In genomic region chr17:17710355-17710727, GRCh38 we compare ENCODE assay signal across 16 cellular contexts. TPM values are rescaled to one million over a fixed set of nuclear protein-coding genes. Genes with fewer than 3 reads are reported as not detected.
DNase-seq lines count a peak whose midpoint lies in the region; ATAC-seq, FAIRE-seq and TF ChIP-seq lines count a peak whose summit lies in the region.
"Had no signal": no experiment of that assay in that cellular context is flagged by ENCODE, and none has a peak within 500 bp of the region (broad histone marks: within the 10 kb centered on the region; RNA-seq: fewer than 3 reads in every experiment).

No MANE protein-coding gene starts in this region.

- H4K20me1 ChIP-seq in K562 (replicated peaks; ENCODE audit: control insufficient read depth, insufficient read depth, low read length): no peaks in the 10 kb centered on the region; the same call in 1 of the 2 replicates

- in situ Hi-C loops in K562 (cut with MboI): no loop called here

- no peak for TF ChIP-seq POLR2A in K562 (conservative IDR thresholded peaks at IDR 0.05)

- no peak overlapping the region for H3K4me2 ChIP-seq in K562 (ENCODE audit: insufficient read depth, low read length)

- no peak for ATAC-seq in K562
- no peak for ATAC-seq in left lung
- ATAC-seq in stimulated activated effector memory CD8-positive, alpha-beta T cell treated with anti-CD3 and anti-CD28 coated beads, Interleukin-12 subunit alpha, Interleukin-12 subunit beta, amount 100 ng/mL, for 72 hours: no peak
- ATAC-seq in HG03108 (IDR thresholded peaks at IDR 0.05; ENCODE audit: unreplicated experiment): no peak
- no peak for ATAC-seq in HG02885 (IDR thresholded peaks at IDR 0.05; ENCODE audit: poor library complexity, unreplicated experiment)
- no peak for ATAC-seq in activated CD4-positive, CD25-positive, alpha-beta regulatory T cell treated with anti-CD3 and anti-CD28 coated beads, Interleukin-2, amount 50 U/mL, for 24 hours
- ATAC-seq: activated naive CD4-positive, alpha-beta T cell treated with anti-CD3 and anti-CD28 coated beads, Interleukin-2, amount 50 U/mL, for 72 hours; natural killer cell treated with Interleukin-12 subunit alpha and Interleukin-12 subunit beta and Interleukin-15 and Interleukin-18, amount 100 ng/mL, for 72 hours; Right ventricle myocardium inferior had no signal

- H3K79me2 ChIP-seq in K562 (ENCODE audit: control insufficient read depth, insufficient read depth, low read length): peaks cover 11% of the 10 kb centered on the region

- FAIRE-seq in K562 (lab: Jason Lieb, UNC): no peak

- WGBS in K562 (ENCODE audit: insufficient coverage, low coverage, missing lambda C conversion rate): 77% methylated on average over 2 of the region's 4 CpGs

- H3K9me3 Mint-ChIP-seq in Calu3 (ENCODE audit: low read depth, unreplicated experiment): no peaks in the 10 kb centered on the region
- no peaks in the 10 kb centered on the region for H3K9me3 Mint-ChIP-seq in stimulated activated effector memory CD8-positive, alpha-beta T cell treated with anti-CD3 and anti-CD28 coated beads, Interleukin-12 subunit alpha, Interleukin-12 subunit beta, amount 100 ng/mL, for 72 hours
- H3K9me3 Mint-ChIP-seq: activated naive CD4-positive, alpha-beta T cell treated with anti-CD3 and anti-CD28 coated beads, Interleukin-2, amount 50 U/mL, for 72 hours; natural killer cell treated with Interleukin-12 subunit alpha and Interleukin-12 subunit beta and Interleukin-15 and Interleukin-18, amount 100 ng/mL, for 72 hours had no signal

- no peak for TF ChIP-seq RAD21 in K562 (CRISPR knock-in tag; conservative IDR thresholded peaks at IDR 0.05 in 1 of 2, IDR thresholded peaks at IDR 0.05 in 1 of 2)

- CTCF ChIA-PET in Calu3 (lab: Charles Lee) (interaction anchor here (0.5 kb wide), 1 partner anchor 56 kb away, joined by 12 read pairs; no protein-coding TSS in a partner anchor), K562 (lab: Yijun Ruan, JAX; ENCODE audit: low intra/inter-chr PET ratio) (no interaction called here)

- H3K4me3 Mint-ChIP-seq in Calu3 (ENCODE audit: low read depth, unreplicated experiment): no peak overlapping the region
- no peak overlapping the region for H3K4me3 Mint-ChIP-seq in stimulated activated effector memory CD8-positive, alpha-beta T cell treated with anti-CD3 and anti-CD28 coated beads, Interleukin-12 subunit alpha, Interleukin-12 subunit beta, amount 100 ng/mL, for 72 hours
- H3K4me3 Mint-ChIP-seq: natural killer cell treated with Interleukin-12 subunit alpha and Interleukin-12 subunit beta and Interleukin-15 and Interleukin-18, amount 100 ng/mL, for 72 hours had no signal

- H3K27me3 ChIP-seq in K562 (ENCODE audit: control insufficient read depth in 2 of 2, insufficient read depth in 2 of 2, low read length in 2 of 2) (no peaks in the 10 kb centered on the region), left lung (no peaks in the 10 kb centered on the region)
- H3K27me3 ChIP-seq: BE2C, foreskin keratinocyte had no signal

- POLR2A ChIA-PET in K562 (lab: Yijun Ruan, JAX): no interaction called here

- no TSS peak for BruUV-seq in Calu3 (replicated peaks; lab: Mats Ljungman, UMichigan)
- BruUV-seq in K562 (replicated peaks; lab: Mats Ljungman, UMichigan): no TSS peak

- H3K9me3 ChIP-seq in K562 (replicated peaks; ENCODE audit: control insufficient read depth, insufficient read depth, low read depth, low read length): no peaks in the 10 kb centered on the region
- H3K9me3 ChIP-seq in left lung: no peaks in the 10 kb centered on the region
- H3K9me3 ChIP-seq: BE2C had no signal

- DNase-seq in Calu3 (no peak), K562 (ENCODE audit: extremely low read depth in 1 of 4, low spot score in 3 of 4) (no peak), left lung (no peak), HK-2 (ENCODE audit: unreplicated experiment) (no peak)
- DNase-seq in stimulated activated effector memory CD8-positive, alpha-beta T cell treated with anti-CD3 and anti-CD28 coated beads, Interleukin-12 subunit alpha, Interleukin-12 subunit beta, amount 100 ng/mL, for 72 hours (ENCODE audit: low spot score in 2 of 2): no peak
- DNase-seq: BE2C; NCI-H1105 treated with DMSO at 0.1 percent for 48 hours; NCI-H526; stimulated activated CD4-positive, alpha-beta T cell treated with anti-CD3 and anti-CD28 coated beads, Interleukin-12 subunit alpha, Interleukin-12 subunit beta, amount 100 ng/mL, for 4 hours had no signal

- H3K4me3 ChIP-seq in K562 (no peak overlapping the region), left lung (no peak overlapping the region)

- intact Hi-C loops in Calu3 (cut with micrococcal nuclease; ENCODE audit: unreplicated experiment) (no loop called here), K562 (cut with micrococcal nuclease) (no loop called here), left lung (cut with DNase I) (no loop called here)

- no peaks in the 10 kb centered on the region for H3K9me1 ChIP-seq in K562 (ENCODE audit: control insufficient read depth, insufficient read depth, low read length)

- H2AFZ ChIP-seq in K562 (ENCODE audit: low read depth, low read length): no peak overlapping the region

- no peak for TF ChIP-seq CTCF in Calu3 (IDR thresholded peaks at IDR 0.05; ENCODE audit: unreplicated experiment)
- no peak for TF ChIP-seq CTCF in K562 (IDR thresholded peaks at IDR 0.05 in 2 of 3, conservative IDR thresholded peaks at IDR 0.05 in 1 of 3; ENCODE audit: insufficient read depth in 2 of 3, low read depth in 1 of 3, low read length in 3 of 3)
- no peak for TF ChIP-seq CTCF in left lung (IDR thresholded peaks at IDR 0.05)

- H3K4me1 ChIP-seq in K562 (replicated peaks in 1 of 2; ENCODE audit: control insufficient read depth in 2 of 2, insufficient read depth in 2 of 2, low read length in 2 of 2) (peaks cover 0 to 34% of the 10 kb centered on the region in 2 experiments; a peak in 4 of 5 replicates), left lung (peaks cover 27 to 60% of the 10 kb centered on the region in 2 donors)
- H3K4me1 ChIP-seq: BE2C had no signal

- no peak for TF ChIP-seq EP300 in K562 (IDR thresholded peaks at IDR 0.05; ENCODE audit: low read length)

- H3K4me1 Mint-ChIP-seq in Calu3 (ENCODE audit: low read depth, unreplicated experiment): peaks cover 46% of the 10 kb centered on the region
- H3K4me1 Mint-ChIP-seq in stimulated activated effector memory CD8-positive, alpha-beta T cell treated with anti-CD3 and anti-CD28 coated beads, Interleukin-12 subunit alpha, Interleukin-12 subunit beta, amount 100 ng/mL, for 72 hours: peaks cover 28% of the 10 kb centered on the region

- H3K36me3 Mint-ChIP-seq in Calu3 (ENCODE audit: insufficient read depth, unreplicated experiment): peaks cover 56% of the 10 kb centered on the region
- peaks cover 2% of the 10 kb centered on the region for H3K36me3 Mint-ChIP-seq in stimulated activated effector memory CD8-positive, alpha-beta T cell treated with anti-CD3 and anti-CD28 coated beads, Interleukin-12 subunit alpha, Interleukin-12 subunit beta, amount 100 ng/mL, for 72 hours
- H3K36me3 Mint-ChIP-seq: activated naive CD4-positive, alpha-beta T cell treated with anti-CD3 and anti-CD28 coated beads, Interleukin-2, amount 50 U/mL, for 72 hours; natural killer cell treated with Interleukin-12 subunit alpha and Interleukin-12 subunit beta and Interleukin-15 and Interleukin-18, amount 100 ng/mL, for 72 hours had no signal

- H3K27ac ChIP-seq in K562 (ENCODE audit: extremely low read depth, low read depth, low read length) (no peak overlapping the region), left lung (peak overlapping the region; percentile 10 to 41)
- H3K27ac ChIP-seq: foreskin keratinocyte had no signal

- no peak overlapping the region for H3K9ac ChIP-seq in K562 (ENCODE audit: insufficient read depth in 1 of 2, low read depth in 2 of 2, low read length in 2 of 2)

- H3K27ac Mint-ChIP-seq in Calu3 (ENCODE audit: unreplicated experiment): peak overlapping the region; percentile 82
- peak overlapping the region; percentile 86 for H3K27ac Mint-ChIP-seq in stimulated activated effector memory CD8-positive, alpha-beta T cell treated with anti-CD3 and anti-CD28 coated beads, Interleukin-12 subunit alpha, Interleukin-12 subunit beta, amount 100 ng/mL, for 72 hours
- H3K27ac Mint-ChIP-seq: activated naive CD4-positive, alpha-beta T cell treated with anti-CD3 and anti-CD28 coated beads, Interleukin-2, amount 50 U/mL, for 72 hours; natural killer cell treated with Interleukin-12 subunit alpha and Interleukin-12 subunit beta and Interleukin-15 and Interleukin-18, amount 100 ng/mL, for 72 hours had no signal

- H3K36me3 ChIP-seq in K562 (ENCODE audit: control insufficient read depth, insufficient read depth, low read length): no peaks in the 10 kb centered on the region
- H3K36me3 ChIP-seq in left lung: no peaks in the 10 kb centered on the region
- H3K36me3 ChIP-seq: BE2C had no signal

- no peaks in the 10 kb centered on the region for H3K27me3 Mint-ChIP-seq in Calu3 (ENCODE audit: unreplicated experiment)
- H3K27me3 Mint-ChIP-seq: natural killer cell treated with Interleukin-12 subunit alpha and Interleukin-12 subunit beta and Interleukin-15 and Interleukin-18, amount 100 ng/mL, for 72 hours had no signal

TF ChIP-seq in K562, 482 proteins besides CTCF, POLR2A, EP300 and RAD21:
- TF ChIP-seq FOXM1 (IDR thresholded peaks at IDR 0.05; ENCODE audit: low read depth) (no peak), FOXM1 (CRISPR knock-in tag; IDR thresholded peaks at IDR 0.05; ENCODE audit: low read depth) (no peak), POLR2G (IDR thresholded peaks at IDR 0.05; ENCODE audit: low read depth, low read length) (0 out of 2 replicates have a peak, but pooled peaks have one; percentile 21)

RNA-seq across cellular contexts. Expression of gene RAI1, which starts 29.1 kb away (rescaled TPM):
- 38.0 and 43.4 TPM in 2 replicates for total RNA-seq in Calu3 (2022)
- total RNA-seq in K562 (2011; cell fraction: chromatin; rRNA removed; ENCODE audit: low replicate concordance): 33.0 and 41.0 TPM in 2 replicates
- total RNA-seq in K562 (2011; cell fraction: nucleolus; rRNA removed): 18.6 and 19.2 TPM in 2 replicates
- total RNA-seq in K562 (2011; cell fraction: nucleoplasm; rRNA removed): 22.3 and 33.5 TPM in 2 replicates
- 5.5 and 10.0 TPM in 2 replicates for total RNA-seq in K562 (2014; rRNA removed)
- total RNA-seq in K562 (2014; rRNA removed; fragmentation: Illumina TruSeq; extraction: Trizol): 5.1 and 5.5 TPM in 2 replicates
- 6.6 and 6.8 TPM in 2 replicates for total RNA-seq in K562 (2015; rRNA removed; fragmentation: Illumina TruSeq; extraction: Trizol)
- 19.9 and 20.4 TPM in 2 replicates for total RNA-seq in K562 (2021)
- 3.7 and 3.8 TPM in 2 replicates for polyA plus RNA-seq in K562 (2011; rRNA removed)
- 2.2 and 3.1 TPM in 2 replicates for polyA plus RNA-seq in K562 (2011; cell fraction: cytosol; rRNA removed)
- 7.1 and 11.1 TPM in 2 replicates for polyA plus RNA-seq in K562 (2011; cell fraction: nucleus; rRNA removed)
- 8.0 and 9.8 TPM in 2 replicates for polyA plus RNA-seq in K562 (2012)
- polyA plus RNA-seq in K562 (2014; fragmentation: Illumina TruSeq; extraction: Trizol): 6.6 and 8.6 TPM in 2 replicates
- polyA plus RNA-seq in K562 (2014; fragmentation: Nextera tagmentation; extraction: Ambion mirVana): 1 to 10 TPM in 1 of 2 experiments, under 1 TPM in 1; 0.68 to 1.5 TPM
- polyA plus RNA-seq in K562 (2014; rRNA removed): 10.0 and 11.9 TPM in 2 replicates
- 2.4 and 3.1 TPM in 2 replicates for polyA minus RNA-seq in K562 (2011; rRNA and poly(A)+ RNA removed)
- polyA minus RNA-seq in K562 (2011; cell fraction: cytosol; rRNA and poly(A)+ RNA removed): 5.2 and 6.3 TPM in 2 replicates
- 3.5 and 4.8 TPM in 2 replicates for polyA minus RNA-seq in K562 (2011; cell fraction: nucleus; rRNA and poly(A)+ RNA removed)
- 10 to 100 TPM; 31.5 to 31.7 TPM for total RNA-seq in left lung
